ENCODE assay signal across 8 cellular contexts in genomic region chr11:94134651-94135512, GRCh38. TPM values are rescaled to one million over a fixed set of nuclear protein-coding genes. Genes with fewer than 3 reads are reported as not detected.
DNase-seq lines count a peak whose midpoint lies in the region; TF ChIP-seq lines count a peak whose summit lies in the region.

No MANE protein-coding gene starts in this region.

- H3K4me3 Mint-ChIP-seq in HFFc6, result peak overlapping the region; percentile 82

- H3K4me1 Mint-ChIP-seq in HFFc6 (ENCODE audit: low read depth), result peaks cover 4% of the 10 kb centered on the region; the same call in 1 of the 2 replicates

- peak overlapping the region; percentile 70 for H3K4me2 ChIP-seq in osteoblast (ENCODE audit: insufficient read depth, low read length)

- no peaks in the 10 kb centered on the region for H3K36me3 ChIP-seq in esophagus muscularis mucosa
- H3K36me3 ChIP-seq in osteoblast (ENCODE audit: insufficient read depth, low read length), result no peaks in the 10 kb centered on the region

- H3K27ac ChIP-seq in esophagus muscularis mucosa (replicated peaks in 1 of 4) (peak overlapping the region; percentile 65 to 71 (median 68)), osteoblast (ENCODE audit: low read depth, low read length) (peak overlapping the region; percentile 86)

- H3K9me3 Mint-ChIP-seq in HFFc6, result peaks cover 4% of the 10 kb centered on the region; the same call in 1 of the 2 replicates

- no peak for TF ChIP-seq POLR2A in esophagus muscularis mucosa (IDR thresholded peaks at IDR 0.05; ENCODE audit: low read depth)

- H3K27me3 Mint-ChIP-seq in HFFc6 (ENCODE audit: insufficient read depth), result no peaks in the 10 kb centered on the region

- TF ChIP-seq EP300 in esophagus muscularis mucosa (IDR thresholded peaks at IDR 0.05), result no peak

- peaks cover 64% of the 10 kb centered on the region for H3K79me2 ChIP-seq in osteoblast (ENCODE audit: insufficient read depth, low read length)

- H3K27me3 ChIP-seq in esophagus muscularis mucosa (no peaks in the 10 kb centered on the region), osteoblast (ENCODE audit: insufficient read depth, low read length) (no peaks in the 10 kb centered on the region)

- H3K4me1 ChIP-seq in esophagus muscularis mucosa (peaks cover 57 to 63% (median 60%) of the 10 kb centered on the region in 4 donors), osteoblast (ENCODE audit: insufficient read depth, low read length) (peaks cover 56% of the 10 kb centered on the region)

- peak; percentile 87 for DNase-seq in GM04504 (ENCODE audit: low read depth)
- DNase-seq in HFFc6, result peak; percentile 90
- DNase-seq in SKM-1 (lab: John Stamatoyannopoulos, UW; ENCODE audit: unreplicated experiment), result peak; percentile 30
- no peak for DNase-seq in esophagus muscularis mucosa (ENCODE audit: extremely low spot score)
- DNase-seq in osteoblast (ENCODE audit: insufficient read length, low spot score, missing footprints), result peak; percentile 86
- DNase-seq in SW480 (ENCODE audit: low spot score), result no peak
- no peak for DNase-seq in activated gamma-delta T cell (lab: John Stamatoyannopoulos, UW)
- DNase-seq in NCI-H2196 (lab: John Stamatoyannopoulos, UW; ENCODE audit: unreplicated experiment), result no peak

- H2AFZ ChIP-seq in osteoblast (ENCODE audit: low read length), result peak overlapping the region; percentile 49

- 51% methylated on average over 10 of the region's 10 CpGs for WGBS in esophagus muscularis mucosa

- peaks cover 8% of the 10 kb centered on the region for H3K36me3 Mint-ChIP-seq in HFFc6 (ENCODE audit: low read depth)

- H3K9me3 ChIP-seq in esophagus muscularis mucosa (no peaks in the 10 kb centered on the region), osteoblast (ENCODE audit: low read depth, low read length) (no peaks in the 10 kb centered on the region)

- no peak overlapping the region for H3K4me3 ChIP-seq in esophagus muscularis mucosa
- H3K4me3 ChIP-seq in osteoblast (ENCODE audit: insufficient read depth, low read length), result peak overlapping the region; percentile 43

- intact Hi-C loops in esophagus muscularis mucosa (cut with DNase I), result no loop called here

- H3K27ac Mint-ChIP-seq in HFFc6, result peak overlapping the region; percentile 94

- H4K20me1 ChIP-seq in osteoblast (ENCODE audit: insufficient read depth, low read length), result peaks cover 9% of the 10 kb centered on the region

- TF ChIP-seq CTCF in HFFc6 (IDR thresholded peaks at IDR 0.05) (no peak), esophagus muscularis mucosa (IDR thresholded peaks at IDR 0.05) (no peak), osteoblast (IDR thresholded peaks at IDR 0.05; ENCODE audit: extremely low read depth, low read depth, low read length) (no peak)

RNA-seq across cellular contexts. Expression of gene PANX1, which starts 6.2 kb away (rescaled TPM):
- total RNA-seq in HFFc6 (2021; fragmentation: NEBNext Ultra II Directional; extraction: Animal tissue kit (Norgen Biotek cat#: 25700)), result 10 to 100 TPM; 22.5 to 26.7 (median 24.5) TPM
- total RNA-seq in esophagus muscularis mucosa (10 to 100 TPM; 25.7 to 35.6 (median 29.7) TPM), osteoblast (41.3 and 48.1 TPM in 2 replicates)

Comparison
In these comparisons a context has a peak if more than half of its experiments do, and no peak if none do; other contexts are left out.
1. DNase-seq: peak in GM04504 (single experiment), HFFc6 (single experiment), SKM-1 (single experiment) and osteoblast (single experiment); none in esophagus muscularis mucosa (single experiment), SW480 (single experiment), activated gamma-delta T cell (single experiment) and NCI-H2196 (single experiment).